In genomic region chr4:135065366-135065765, GRCh38 we compare ENCODE assay signal across 1 cellular context.
TF ChIP-seq lines count a peak whose summit lies in the region.

No MANE protein-coding gene starts in this region.

TF ChIP-seq in SK-N-SH, 30 proteins besides CTCF, POLR2A, EP300 and RAD21 (continued from another document):
- TF ChIP-seq MEF2A (IDR thresholded peaks at IDR 0.05; ENCODE audit: borderline replicate concordance, low read depth) (no peak), ZBTB33 (IDR thresholded peaks at IDR 0.05; ENCODE audit: borderline replicate concordance, low read depth) (no peak), TAF1 (IDR thresholded peaks at IDR 0.05; ENCODE audit: borderline replicate concordance, low read depth, low read length) (no peak), TEAD4 (IDR thresholded peaks at IDR 0.05; ENCODE audit: borderline replicate concordance, insufficient read depth) (no peak), FOXM1 (IDR thresholded peaks at IDR 0.05; ENCODE audit: low read depth) (no peak), CHD2 (IDR thresholded peaks at IDR 0.05; ENCODE audit: low read length, partially characterized antibody) (no peak), ELF1 (IDR thresholded peaks at IDR 0.05) (no peak), NRF1 (IDR thresholded peaks at IDR 0.05; ENCODE audit: low read depth, low read length) (no peak)
TF ChIP-seq in SK-N-SH: peak in this region for 0.
